ENCODE assay signal across 1 cellular context in the genomic region with DNA sequence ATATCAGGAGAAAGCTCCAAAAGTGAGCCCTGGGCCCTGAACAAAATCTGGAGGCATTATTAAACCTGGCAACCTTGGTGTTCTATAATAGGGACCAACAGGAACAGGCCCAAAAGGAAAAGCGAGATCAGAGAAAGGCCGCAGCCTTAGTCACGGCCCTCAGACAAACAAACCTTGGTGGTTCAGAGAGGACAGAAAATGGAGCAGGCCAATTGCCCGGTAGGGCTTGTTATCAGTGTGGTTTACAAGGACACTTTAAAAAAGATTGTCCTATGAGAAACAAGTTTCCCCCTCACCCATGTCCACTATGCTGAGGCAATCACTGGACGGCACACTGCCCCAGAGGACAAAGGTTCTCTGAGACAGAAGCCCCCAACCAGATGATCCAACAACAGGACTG. TPM values are rescaled to one million over a fixed set of nuclear protein-coding genes. Genes with fewer than 3 reads are reported as not detected.
"Had no signal": no experiment of that assay in that cellular context is flagged by ENCODE, and none has a peak within 500 bp of the region (broad histone marks: within the 10 kb centered on the region; RNA-seq: fewer than 3 reads in every experiment).

No MANE protein-coding gene starts in this region.

RNA-seq across cellular contexts. Expression of a gene that starts 14.0 kb away (rescaled TPM):
- total RNA-seq: cardiac septum had no signal
